ENCODE assay signal across 9 cellular contexts in genomic region chr16:87636050-87636684, GRCh38. TPM values are rescaled to one million over a fixed set of nuclear protein-coding genes. Genes with fewer than 3 reads are reported as not detected.
DNase-seq lines count a peak whose midpoint lies in the region; ATAC-seq and TF ChIP-seq lines count a peak whose summit lies in the region.
"Had no signal": no experiment of that assay in that cellular context is flagged by ENCODE, and none has a peak within 500 bp of the region (broad histone marks: within the 10 kb centered on the region; RNA-seq: fewer than 3 reads in every experiment).

No MANE protein-coding gene starts in this region.

- H3K27me3 Mint-ChIP-seq in activated naive CD4-positive, alpha-beta T cell treated with anti-CD3 and anti-CD28 coated beads, Interleukin-2, amount 10 ng/mL, durations not matched to agents 7 days and 5 days: peaks cover 32% of the 10 kb centered on the region
- H3K27me3 Mint-ChIP-seq in progenitor cell of endocrine pancreas: peaks cover under 1% of the 10 kb centered on the region

- H3K27ac ChIP-seq in upper lobe of right lung: no peak overlapping the region

- no peaks in the 10 kb centered on the region for H3K36me3 Mint-ChIP-seq in activated naive CD4-positive, alpha-beta T cell treated with anti-CD3 and anti-CD28 coated beads, Interleukin-2, amount 10 ng/mL, durations not matched to agents 7 days and 5 days
- H3K36me3 Mint-ChIP-seq in progenitor cell of endocrine pancreas (ENCODE audit: insufficient read depth): peaks cover 3% of the 10 kb centered on the region

- peak overlapping the region; percentile 60 for H3K4me3 Mint-ChIP-seq in activated naive CD4-positive, alpha-beta T cell treated with anti-CD3 and anti-CD28 coated beads, Interleukin-2, amount 10 ng/mL, durations not matched to agents 7 days and 5 days
- H3K4me3 Mint-ChIP-seq in progenitor cell of endocrine pancreas (ENCODE audit: low read depth): no peak overlapping the region

- H3K4me1 Mint-ChIP-seq in activated naive CD4-positive, alpha-beta T cell treated with anti-CD3 and anti-CD28 coated beads, Interleukin-2, amount 10 ng/mL, durations not matched to agents 7 days and 5 days: peaks cover 17% of the 10 kb centered on the region
- H3K4me1 Mint-ChIP-seq in progenitor cell of endocrine pancreas (ENCODE audit: low read depth): peaks cover 2% of the 10 kb centered on the region

- H3K9me3 Mint-ChIP-seq in activated naive CD4-positive, alpha-beta T cell treated with anti-CD3 and anti-CD28 coated beads, Interleukin-2, amount 10 ng/mL, durations not matched to agents 7 days and 5 days: no peaks in the 10 kb centered on the region
- H3K9me3 Mint-ChIP-seq in progenitor cell of endocrine pancreas (ENCODE audit: low read depth): peaks cover 4% of the 10 kb centered on the region

- intact Hi-C loops in upper lobe of right lung (cut with DNase I): loop anchor here (10.0 kb wide), 1 partner anchor 221 kb away; no protein-coding TSS in a partner anchor

- H3K27ac Mint-ChIP-seq in activated naive CD4-positive, alpha-beta T cell treated with anti-CD3 and anti-CD28 coated beads, Interleukin-2, amount 10 ng/mL, durations not matched to agents 7 days and 5 days: no peak overlapping the region
- H3K27ac Mint-ChIP-seq in progenitor cell of endocrine pancreas: no peak overlapping the region

- CTCF ChIA-PET in activated naive CD4-positive, alpha-beta T cell treated with anti-CD3 and anti-CD28 coated beads, Interleukin-2, amount 10 ng/mL, durations not matched to agents 7 days and 5 days (lab: Charles Lee): interaction anchor here (0.6 to 2.9 kb wide), 34 partner anchors 10 to 314 kb away, joined by 3 to 28 read pairs (median 4); no protein-coding TSS in a partner anchor

- ATAC-seq in upper lobe of right lung: peak; percentile 95

- TF ChIP-seq CTCF in progenitor cell of endocrine pancreas (IDR thresholded peaks at IDR 0.05; ENCODE audit: unreplicated experiment) (peak; percentile 66), upper lobe of right lung (IDR thresholded peaks at IDR 0.05) (peak; percentile 72)

- H3K36me3 ChIP-seq in upper lobe of right lung: no peaks in the 10 kb centered on the region

- DNase-seq in GF-D8 (lab: John Stamatoyannopoulos, UW): peak; percentile 76
- DNase-seq in MV-4-11 (lab: John Stamatoyannopoulos, UW): peak; percentile 93
- peak; percentile 91 for DNase-seq in SKM-1 treated with dmso at 0.1 percent for 144 hours (lab: John Stamatoyannopoulos, UW; ENCODE audit: unreplicated experiment)
- DNase-seq in activated naive CD4-positive, alpha-beta T cell treated with anti-CD3 and anti-CD28 coated beads, Interleukin-2, amount 10 ng/mL, durations not matched to agents 7 days and 5 days: peak; percentile 87
- peak; percentile 81 for DNase-seq in glomerular visceral epithelial cell (ENCODE audit: extremely low spot score)
- DNase-seq in progenitor cell of endocrine pancreas (ENCODE audit: low spot score, unreplicated experiment): peak; percentile 66
- peak; percentile 93 for DNase-seq in upper lobe of right lung
- no peak for DNase-seq in amniotic stem cell (lab: John Stamatoyannopoulos, UW)

- H3K4me1 ChIP-seq in upper lobe of right lung: peaks cover 14% of the 10 kb centered on the region

- H3K9me3 ChIP-seq in upper lobe of right lung: no peaks in the 10 kb centered on the region

- H3K4me3 ChIP-seq in upper lobe of right lung: peak overlapping the region; percentile 35

- H3K27me3 ChIP-seq in upper lobe of right lung: no peaks in the 10 kb centered on the region

RNA-seq across cellular contexts. Expression of gene JPH3, which starts 33.9 kb away (rescaled TPM):
- total RNA-seq in progenitor cell of endocrine pancreas: 23.1 and 26.4 TPM in 2 replicates
- 0.29 TPM for total RNA-seq in upper lobe of right lung
- total RNA-seq: mononuclear cell had no signal

Comparison
In these comparisons a context has a peak if more than half of its experiments do, and no peak if none do; other contexts are left out.
1. RNA of gene JPH3, which starts 33.9 kb away (total RNA-seq): 23.1 to 26.4 TPM in progenitor cell of endocrine pancreas; 0.29 TPM in upper lobe of right lung (single experiment); every median in the first group is over 10 times any median in the second.